In genomic region chr4:153514001-153514526, GRCh38 we compare ENCODE assay signal across 10 cellular contexts. TPM values are rescaled to one million over a fixed set of nuclear protein-coding genes. Genes with fewer than 3 reads are reported as not detected.
DNase-seq lines count a peak whose midpoint lies in the region; TF ChIP-seq lines count a peak whose summit lies in the region.
"Had no signal": no experiment of that assay in that cellular context is flagged by ENCODE, and none has a peak within 500 bp of the region (broad histone marks: within the 10 kb centered on the region; RNA-seq: fewer than 3 reads in every experiment).

No MANE protein-coding gene starts in this region.

- no peak overlapping the region for H3K18ac ChIP-seq in mesenchymal stem cell (ENCODE audit: low read depth in 1 of 2, low read length in 2 of 2)

- no peak overlapping the region for H3K14ac ChIP-seq in mesenchymal stem cell (ENCODE audit: low read length in 2 of 2)

- H4K8ac ChIP-seq in mesenchymal stem cell (ENCODE audit: low read length), result no peak overlapping the region

- H4K91ac ChIP-seq in mesenchymal stem cell (ENCODE audit: low read length), result no peak overlapping the region

- H3K9ac ChIP-seq in mesenchymal stem cell (ENCODE audit: low read length), result peak overlapping the region; percentile 63

- H3K79me1 ChIP-seq in mesenchymal stem cell (replicated peaks; ENCODE audit: low read length, poor library complexity, severe bottlenecking), result peaks cover 19% of the 10 kb centered on the region

- H3K4me3 ChIP-seq in BJ (ENCODE audit: low read depth, low read length), result no peak overlapping the region
- no peak overlapping the region for H3K4me3 ChIP-seq in HEK293 (ENCODE audit: low read depth, low read length)
- H3K4me3 ChIP-seq in mesenchymal stem cell (ENCODE audit: insufficient read depth in 1 of 2, low read depth in 1 of 2, low read length in 2 of 2), result peak overlapping the region in 1 of 2 experiments; percentile 56

- TF ChIP-seq CTCF in BJ (IDR thresholded peaks at IDR 0.05; ENCODE audit: insufficient read depth, low read depth, low read length) (no peak), HEK293 (tag by site-specific recombination; IDR thresholded peaks at IDR 0.05) (no peak), type B pancreatic cell (conservative IDR thresholded peaks at IDR 0.05) (no peak)

- CTCF ChIA-PET in BJ (lab: Yijun Ruan, JAX), result interaction anchor here (0.6 to 1.1 kb wide), 4 partner anchors 16 to 169 kb away, joined by 3 to 4 read pairs (median 3); partner anchors contain the start of gene MND1
- CTCF ChIA-PET in HEK293 (lab: Yijun Ruan, JAX), result interaction anchor here (0.7 to 1.2 kb wide), 4 partner anchors 20 to 60 kb away, joined by 3 read pairs; no protein-coding TSS in a partner anchor

- no peak overlapping the region for H2AK5ac ChIP-seq in mesenchymal stem cell (ENCODE audit: low read length, severe bottlenecking)

- H3K36me3 ChIP-seq in BJ (ENCODE audit: control insufficient read depth, insufficient read depth, low read length) (no peaks in the 10 kb centered on the region), HEK293 (ENCODE audit: control insufficient read depth in 2 of 2, insufficient read depth in 1 of 2, low read length in 2 of 2) (peaks cover 0 to under 1% of the 10 kb centered on the region in 2 experiments; a peak in 1 of 3 replicates), mesenchymal stem cell (ENCODE audit: control insufficient read depth in 1 of 2, insufficient read depth in 2 of 2, low read depth in 1 of 2, low read length in 2 of 2) (no peaks in the 10 kb centered on the region)

- H2BK5ac ChIP-seq in mesenchymal stem cell (ENCODE audit: low read depth, low read length, poor library complexity, severe bottlenecking), result no peak overlapping the region

- no peaks in the 10 kb centered on the region for H3K27me3 ChIP-seq in BJ (ENCODE audit: control insufficient read depth, insufficient read depth, low read length)
- no peaks in the 10 kb centered on the region for H3K27me3 ChIP-seq in mesenchymal stem cell (ENCODE audit: control insufficient read depth in 1 of 2, insufficient read depth in 1 of 2, low read length in 2 of 2)

- H3K23ac ChIP-seq in mesenchymal stem cell (ENCODE audit: low read length in 2 of 2), result no peak overlapping the region

- no peak overlapping the region for H2AFZ ChIP-seq in mesenchymal stem cell (ENCODE audit: low read depth, low read length)

- no peak overlapping the region for H2BK120ac ChIP-seq in mesenchymal stem cell (ENCODE audit: low read depth, low read length)

- H3K9me3 ChIP-seq in HEK293 (ENCODE audit: control insufficient read depth, insufficient read depth, low read depth, low read length), result no peaks in the 10 kb centered on the region
- no peaks in the 10 kb centered on the region for H3K9me3 ChIP-seq in mesenchymal stem cell (ENCODE audit: control insufficient read depth, low read length)

- H2BK12ac ChIP-seq in mesenchymal stem cell (ENCODE audit: low read length in 2 of 2), result no peak overlapping the region

- peaks cover 8% of the 10 kb centered on the region for H3K36me3 Mint-ChIP-seq in type B pancreatic cell

- peaks cover 9% of the 10 kb centered on the region for H3K4me1 ChIP-seq in HEK293 (ENCODE audit: control insufficient read depth, insufficient read depth, low read length)
- peaks cover 3% of the 10 kb centered on the region for H3K4me1 ChIP-seq in mesenchymal stem cell (ENCODE audit: control insufficient read depth, insufficient read depth, low read depth, low read length)

- H3K4ac ChIP-seq in mesenchymal stem cell (ENCODE audit: low read depth in 1 of 2, low read length in 2 of 2), result no peak overlapping the region

- peaks cover 5% of the 10 kb centered on the region for H3K9me3 Mint-ChIP-seq in type B pancreatic cell

- H2BK15ac ChIP-seq in mesenchymal stem cell (ENCODE audit: low read depth, poor library complexity, severe bottlenecking), result no peak overlapping the region

- 24% methylated on average over 2 of the region's 3 CpGs for WGBS in mesenchymal stem cell

- H3K27ac Mint-ChIP-seq in type B pancreatic cell, result no peak overlapping the region

- no peaks in the 10 kb centered on the region for H3K27me3 Mint-ChIP-seq in type B pancreatic cell

- DNase-seq in BJ (ENCODE audit: low read depth) (peak; percentile 57), astrocyte of the hippocampus (ENCODE audit: low read depth, low spot score) (peak; percentile 92), mesenchymal stem cell (peak; percentile 41), LoVo (ENCODE audit: low spot score) (no peak), NOMO-1 (lab: John Stamatoyannopoulos, UW; ENCODE audit: unreplicated experiment in 2 of 2) (no peak), pons (ENCODE audit: low spot score) (no peak), type B pancreatic cell (ENCODE audit: extremely low spot score, unreplicated experiment) (no peak)
- DNase-seq: activated gamma-delta T cell treated with Interleukin-2 at 50 U/mL for 16 hours, NCI-H1092 treated with DMSO at 0.1 percent for 48 hours had no signal

- H3K4me3 Mint-ChIP-seq in type B pancreatic cell, result no peak overlapping the region

- no peak overlapping the region for H3K27ac ChIP-seq in HEK293 (ENCODE audit: extremely low read depth, low read depth, low read length)
- H3K27ac ChIP-seq in mesenchymal stem cell (ENCODE audit: low read length, poor library complexity, severe bottlenecking), result peak overlapping the region; percentile 57

- H3K4me1 Mint-ChIP-seq in type B pancreatic cell (ENCODE audit: unreplicated experiment), result peaks cover 43% of the 10 kb centered on the region

- POLR2A ChIA-PET in BJ (lab: Charles Lee), result interaction anchor here (1.5 kb wide), 1 partner anchor 16 kb away, joined by 6 read pairs; no protein-coding TSS in a partner anchor
- POLR2A ChIA-PET in HEK293 (lab: Yijun Ruan, JAX), result no interaction called here

- no peak overlapping the region for H3K4me2 ChIP-seq in mesenchymal stem cell (ENCODE audit: low read length, poor library complexity, severe bottlenecking)

TF ChIP-seq in HEK293, 187 proteins besides CTCF, POLR2A, EP300 and RAD21 (continues in another document):
- TF ChIP-seq, protein P1, sequence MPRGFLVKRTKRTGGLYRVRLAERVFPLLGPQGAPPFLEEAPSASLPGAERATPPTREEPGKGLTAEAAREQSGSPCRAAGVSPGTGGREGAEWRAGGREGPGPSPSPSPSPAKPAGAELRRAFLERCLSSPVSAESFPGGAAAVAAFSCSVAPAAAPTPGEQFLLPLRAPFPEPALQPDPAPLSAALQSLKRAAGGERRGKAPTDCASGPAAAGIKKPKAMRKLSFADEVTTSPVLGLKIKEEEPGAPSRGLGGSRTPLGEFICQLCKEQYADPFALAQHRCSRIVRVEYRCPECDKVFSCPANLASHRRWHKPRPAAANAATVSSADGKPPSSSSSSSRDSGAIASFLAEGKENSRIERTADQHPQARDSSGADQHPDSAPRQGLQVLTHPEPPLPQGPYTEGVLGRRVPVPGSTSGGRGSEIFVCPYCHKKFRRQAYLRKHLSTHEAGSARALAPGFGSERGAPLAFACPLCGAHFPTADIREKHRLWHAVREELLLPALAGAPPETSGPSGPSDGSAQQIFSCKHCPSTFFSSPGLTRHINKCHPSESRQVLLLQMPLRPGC (tag by site-specific recombination; IDR thresholded peaks at IDR 0.05), result peak; percentile 70; the same call in 1 of the 2 replicates
- peak; percentile 86 for TF ChIP-seq ZNF366 (tag by site-specific recombination; conservative IDR thresholded peaks at IDR 0.05)
- peak; percentile 29; the same call in 1 of the 2 replicates for TF ChIP-seq PRDM1 (tag by site-specific recombination; IDR thresholded peaks at IDR 0.05)
- no peak for TF ChIP-seq ZNF121 (tag by site-specific recombination; IDR thresholded peaks at IDR 0.05)
- no peak for TF ChIP-seq REPIN1 (tag by site-specific recombination; IDR thresholded peaks at IDR 0.05; ENCODE audit: low read depth)
- no peak for TF ChIP-seq ZNF133 (tag by site-specific recombination; IDR thresholded peaks at IDR 0.05)
- no peak for TF ChIP-seq SP3 (tag by site-specific recombination; IDR thresholded peaks at IDR 0.05)
- peak; percentile 23; the same call in 1 of the 2 replicates for TF ChIP-seq OVOL3 (tag by site-specific recombination; IDR thresholded peaks at IDR 0.05)
- TF ChIP-seq ZNF707 (tag by site-specific recombination; IDR thresholded peaks at IDR 0.05), result no peak
- TF ChIP-seq ZNF843 (tag by site-specific recombination; IDR thresholded peaks at IDR 0.05), result peak; percentile 41; the same call in 1 of the 2 replicates
- peak; percentile 55 for TF ChIP-seq GFI1B (tag by site-specific recombination; IDR thresholded peaks at IDR 0.05)
- TF ChIP-seq ZNF335 (tag by site-specific recombination; conservative IDR thresholded peaks at IDR 0.05), result 0 out of 2 replicates have a peak, but pooled peaks have one; percentile 21
- TF ChIP-seq WT1 (tag by site-specific recombination; IDR thresholded peaks at IDR 0.05), result peak; percentile 74
- peak; percentile 68; the same call in 1 of the 2 replicates for TF ChIP-seq ZNF629 (tag by site-specific recombination; IDR thresholded peaks at IDR 0.05)
- TF ChIP-seq, protein P2, sequence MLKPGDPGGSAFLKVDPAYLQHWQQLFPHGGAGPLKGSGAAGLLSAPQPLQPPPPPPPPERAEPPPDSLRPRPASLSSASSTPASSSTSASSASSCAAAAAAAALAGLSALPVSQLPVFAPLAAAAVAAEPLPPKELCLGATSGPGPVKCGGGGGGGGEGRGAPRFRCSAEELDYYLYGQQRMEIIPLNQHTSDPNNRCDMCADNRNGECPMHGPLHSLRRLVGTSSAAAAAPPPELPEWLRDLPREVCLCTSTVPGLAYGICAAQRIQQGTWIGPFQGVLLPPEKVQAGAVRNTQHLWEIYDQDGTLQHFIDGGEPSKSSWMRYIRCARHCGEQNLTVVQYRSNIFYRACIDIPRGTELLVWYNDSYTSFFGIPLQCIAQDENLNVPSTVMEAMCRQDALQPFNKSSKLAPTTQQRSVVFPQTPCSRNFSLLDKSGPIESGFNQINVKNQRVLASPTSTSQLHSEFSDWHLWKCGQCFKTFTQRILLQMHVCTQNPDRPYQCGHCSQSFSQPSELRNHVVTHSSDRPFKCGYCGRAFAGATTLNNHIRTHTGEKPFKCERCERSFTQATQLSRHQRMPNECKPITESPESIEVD (tag by site-specific recombination; IDR thresholded peaks at IDR 0.05), result peak; percentile 71

RNA-seq across cellular contexts. Expression of gene TMEM131L, which starts 47.9 kb away (rescaled TPM):
- polyA plus RNA-seq in BJ (2011; rRNA removed), result 6.0 and 7.5 TPM in 2 replicates
- polyA minus RNA-seq in BJ (2011; rRNA and poly(A)+ RNA removed), result 7.0 and 9.5 TPM in 2 replicates
- polyA plus RNA-seq in mesenchymal stem cell (2013, experiment 1 of 2), result 3.8 TPM
- polyA plus RNA-seq in mesenchymal stem cell (2013, experiment 2 of 2), result 3.5 TPM
- total RNA-seq in type B pancreatic cell (ENCODE audit: low replicate concordance), result 5.4 and 21.3 TPM in 2 replicates

Comparison
In these comparisons a context has a peak if more than half of its experiments do, and no peak if none do; other contexts are left out.
1. DNase-seq: peak in BJ (single experiment), astrocyte of the hippocampus (single experiment) and mesenchymal stem cell (single experiment); none in LoVo (single experiment), NOMO-1 (0 of 2), pons (single experiment) and type B pancreatic cell (single experiment).